Comparison of ENCODE assay signal across 10 cellular contexts in genomic region chr2:113117594-113118262, GRCh38. TPM values are rescaled to one million over a fixed set of nuclear protein-coding genes. Genes with fewer than 3 reads are reported as not detected.
DNase-seq lines count a peak whose midpoint lies in the region; ATAC-seq and TF ChIP-seq lines count a peak whose summit lies in the region.
"Had no signal": no experiment of that assay in that cellular context is flagged by ENCODE, and none has a peak within 500 bp of the region (broad histone marks: within the 10 kb centered on the region; RNA-seq: fewer than 3 reads in every experiment).

No MANE protein-coding gene starts in this region.

- ATAC-seq in HG02798 (IDR thresholded peaks at IDR 0.05; ENCODE audit: poor library complexity, unreplicated experiment) (no peak), HG03045 (IDR thresholded peaks at IDR 0.05; ENCODE audit: unreplicated experiment) (no peak)

- DNase-seq in AG08396 (ENCODE audit: low spot score) (peak; percentile 61), LNCaP clone FGC (ENCODE audit: low read depth) (peak; percentile 85), colonic mucosa (peak; percentile 68), DMS79 treated with DMSO at 0.1 percent for 48 hours (lab: John Stamatoyannopoulos, UW) (no peak), NCI-H187 treated with DMSO at 0.1 percent for 48 hours (lab: John Stamatoyannopoulos, UW) (no peak)
- DNase-seq: NCI-H510A had no signal

- no peaks in the 10 kb centered on the region for H3K36me3 ChIP-seq in colonic mucosa
- no peaks in the 10 kb centered on the region for H3K36me3 ChIP-seq in neutrophil

- H3K4me1 ChIP-seq in colonic mucosa, result no peaks in the 10 kb centered on the region
- peaks cover 84 to 97% of the 10 kb centered on the region in 2 experiments for H3K4me1 ChIP-seq in neutrophil (ENCODE audit: control insufficient read depth in 1 of 2, insufficient read depth in 1 of 2, low read depth in 1 of 2, low read length in 1 of 2)

- no peak for TF ChIP-seq CTCF in LNCaP clone FGC (IDR thresholded peaks at IDR 0.05; ENCODE audit: control insufficient read depth, extremely low read depth, insufficient read depth)
- TF ChIP-seq CTCF in colonic mucosa (IDR thresholded peaks at IDR 0.05), result no peak
- TF ChIP-seq CTCF in neutrophil (IDR thresholded peaks at IDR 0.05), result no peak

- H3K9me3 ChIP-seq in colonic mucosa (no peaks in the 10 kb centered on the region), neutrophil (no peaks in the 10 kb centered on the region)

- intact Hi-C loops in colonic mucosa (cut with DNase I), result no loop called here

- H3K4me3 ChIP-seq in LNCaP clone FGC (ENCODE audit: low read depth, low read length) (no peak overlapping the region), colonic mucosa (no peak overlapping the region), neutrophil (ENCODE audit: low read depth in 1 of 2, low read length in 1 of 2) (no peak overlapping the region)

- H3K27ac ChIP-seq in colonic mucosa (peak overlapping the region; percentile 11), neutrophil (peak overlapping the region; percentile 83)

- H3K27me3 ChIP-seq in colonic mucosa (no peaks in the 10 kb centered on the region), neutrophil (no peaks in the 10 kb centered on the region)

- H3K9ac ChIP-seq in colonic mucosa (ENCODE audit: low read depth in 2 of 2, low read length in 2 of 2), result no peak overlapping the region

RNA-seq across cellular contexts. Expression of gene IL1RN, which starts 9.7 kb away (rescaled TPM):
- 1 to 10 TPM; 1.5 to 6.0 TPM for total RNA-seq in colonic mucosa

RNA-seq across cellular contexts. Expression of gene IL1F10, which starts 50.0 kb away (rescaled TPM):
- not detected for total RNA-seq in colonic mucosa
- total RNA-seq: subcutaneous adipose tissue had no signal

RNA-seq across cellular contexts. Expression of gene PSD4, which starts 56.0 kb away (rescaled TPM):
- 10 to 100 TPM; 36.5 to 50.6 TPM for total RNA-seq in colonic mucosa

RNA-seq across cellular contexts. Expression of gene IL36RN, which starts 58.7 kb away (rescaled TPM):
- not detected for total RNA-seq in colonic mucosa
- total RNA-seq: subcutaneous adipose tissue had no signal

Comparison
In these comparisons a context has a peak if more than half of its experiments do, and no peak if none do; other contexts are left out.
1. DNase-seq: peak in AG08396 (single experiment), LNCaP clone FGC (single experiment) and colonic mucosa (single experiment); none in DMS79 treated with DMSO at 0.1 percent for 48 hours (single experiment) and NCI-H187 treated with DMSO at 0.1 percent for 48 hours (single experiment).